9 cellular contexts compared by ENCODE assay signal in the genomic region with DNA sequence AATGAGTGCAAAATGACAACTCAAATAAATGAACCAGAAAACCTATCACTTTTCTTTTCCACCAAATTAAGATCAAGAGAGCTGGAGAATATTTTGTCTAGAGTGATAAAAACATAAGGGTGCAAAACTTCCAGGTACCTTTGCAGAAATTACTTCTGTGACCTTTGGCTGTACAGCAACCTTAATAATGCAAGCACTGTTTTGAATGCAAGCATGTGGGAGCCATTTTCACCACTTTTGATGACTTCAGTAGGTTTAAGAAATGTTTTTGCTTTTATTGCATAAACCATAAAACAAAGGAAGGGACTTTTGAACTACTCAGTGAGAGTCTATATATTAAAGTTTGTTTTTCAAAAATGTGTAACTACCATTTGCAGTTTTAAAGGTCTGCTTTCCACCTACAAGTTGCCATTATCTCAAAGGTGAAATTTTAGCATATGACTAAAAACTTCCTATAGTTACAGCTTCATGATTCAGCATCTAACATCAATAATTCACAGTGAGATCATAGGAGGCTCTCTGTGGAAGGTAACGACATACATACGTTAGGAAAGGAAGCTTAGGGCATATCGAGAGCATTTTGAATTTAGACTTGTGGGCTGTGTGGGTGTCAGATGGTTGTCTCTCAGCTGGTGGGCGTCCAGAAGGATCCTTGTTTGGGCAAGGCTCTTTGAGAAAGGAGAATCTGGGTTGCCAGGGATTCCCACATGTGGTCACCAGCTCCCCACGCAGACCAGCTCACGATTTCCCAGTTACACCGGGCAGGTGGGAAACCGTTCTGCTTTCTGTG. TPM values are rescaled to one million over a fixed set of nuclear protein-coding genes. Genes with fewer than 3 reads are reported as not detected.
DNase-seq lines count a peak whose midpoint lies in the region; ATAC-seq and TF ChIP-seq lines count a peak whose summit lies in the region.
"Had no signal": no experiment of that assay in that cellular context is flagged by ENCODE, and none has a peak within 500 bp of the region (broad histone marks: within the 10 kb centered on the region; RNA-seq: fewer than 3 reads in every experiment).

No MANE protein-coding gene starts in this region.

- no peak overlapping the region for H3K27ac ChIP-seq in CD4-positive, alpha-beta T cell (ENCODE audit: low read depth, low read length)
- H3K27ac ChIP-seq: HL-60 had no signal

- H3K27me3 ChIP-seq in CD4-positive, alpha-beta T cell (ENCODE audit: control insufficient read depth, insufficient read depth, low read length), result no peaks in the 10 kb centered on the region
- H3K27me3 ChIP-seq in MG63, result no peaks in the 10 kb centered on the region

- H3K36me3 ChIP-seq in MG63, result peaks cover 34% of the 10 kb centered on the region

- no peak for ATAC-seq in CD4-positive, alpha-beta T cell (ENCODE audit: poor library complexity)
- ATAC-seq in HG03442 (IDR thresholded peaks at IDR 0.05; ENCODE audit: unreplicated experiment), result no peak

- CTCF ChIA-PET in CD4-positive, alpha-beta T cell (lab: Charles Lee), result interaction anchor here (1.1 to 1.8 kb wide), 3 partner anchors 8 to 122 kb away, joined by 3 to 5 read pairs (median 3); no protein-coding TSS in a partner anchor

- peaks cover 16% of the 10 kb centered on the region for H3K36me3 Mint-ChIP-seq in CD4-positive, alpha-beta T cell (ENCODE audit: low read depth)
- peaks cover 19% of the 10 kb centered on the region for H3K36me3 Mint-ChIP-seq in activated naive CD4-positive, alpha-beta T cell treated with anti-CD3 and anti-CD28 coated beads, Interleukin-2, amount 50 U/mL, for 24 hours

- POLR2A ChIA-PET in CD4-positive, alpha-beta T cell (lab: Charles Lee), result interaction anchor here (0.8 to 3.7 kb wide), 11 partner anchors 10 to 1352 kb away, joined by 3 to 74 read pairs (median 9); partner anchors contain the start of genes DNAI4, MIER1, SERBP1 and SLC35D1

- TF ChIP-seq CTCF in CD4-positive, alpha-beta T cell (IDR thresholded peaks at IDR 0.05), result no peak

- peak overlapping the region; percentile 98 for H3K4me3 Mint-ChIP-seq in CD4-positive, alpha-beta T cell
- H3K4me3 Mint-ChIP-seq in activated naive CD4-positive, alpha-beta T cell treated with anti-CD3 and anti-CD28 coated beads, Interleukin-2, amount 50 U/mL, for 24 hours, result peak overlapping the region; percentile 98

- H3K4me1 Mint-ChIP-seq in CD4-positive, alpha-beta T cell (ENCODE audit: low read depth), result peaks cover 28% of the 10 kb centered on the region
- H3K4me1 Mint-ChIP-seq in activated naive CD4-positive, alpha-beta T cell treated with anti-CD3 and anti-CD28 coated beads, Interleukin-2, amount 50 U/mL, for 24 hours, result peaks cover 56% of the 10 kb centered on the region

- H3K27me3 Mint-ChIP-seq in CD4-positive, alpha-beta T cell, result no peaks in the 10 kb centered on the region
- H3K27me3 Mint-ChIP-seq in activated naive CD4-positive, alpha-beta T cell treated with anti-CD3 and anti-CD28 coated beads, Interleukin-2, amount 50 U/mL, for 24 hours, result no peaks in the 10 kb centered on the region

- H3K9me3 Mint-ChIP-seq in CD4-positive, alpha-beta T cell, result no peaks in the 10 kb centered on the region
- H3K9me3 Mint-ChIP-seq in activated naive CD4-positive, alpha-beta T cell treated with anti-CD3 and anti-CD28 coated beads, Interleukin-2, amount 50 U/mL, for 24 hours, result no peaks in the 10 kb centered on the region

- peak overlapping the region; percentile 92 for H3K4me3 ChIP-seq in MG63

- no peaks in the 10 kb centered on the region for H3K9me3 ChIP-seq in CD4-positive, alpha-beta T cell (ENCODE audit: control insufficient read depth, low read length)
- no peaks in the 10 kb centered on the region for H3K9me3 ChIP-seq in MG63

- H3K27ac Mint-ChIP-seq in CD4-positive, alpha-beta T cell, result peak overlapping the region; percentile 89
- H3K27ac Mint-ChIP-seq in activated naive CD4-positive, alpha-beta T cell treated with anti-CD3 and anti-CD28 coated beads, Interleukin-2, amount 50 U/mL, for 24 hours, result peak overlapping the region; percentile 98

- intact Hi-C loops in CD4-positive, alpha-beta T cell (cut with DNase I, micrococcal nuclease), result loop anchor here in 1 of 2 experiments (2.0 to 10.0 kb wide), 3 partner anchors 253 to 1339 kb away; partner anchors contain the start of gene SERBP1

- no peak for DNase-seq in CD4-positive, alpha-beta T cell
- DNase-seq in MG63, result peak; percentile 43
- peak; percentile 54 for DNase-seq in kidney glomerular epithelial cell (lab: John Stamatoyannopoulos, UW)
- DNase-seq in stimulated activated CD4-positive, alpha-beta T cell treated with anti-CD3 and anti-CD28 coated beads, TNF-alpha, amount 100 ng/mL, for 4 hours (ENCODE audit: low read depth in 3 of 3), result peak; percentile 31 to 38 (median 38)
- DNase-seq in NCI-H1105 treated with DMSO at 0.1 percent for 48 hours (lab: John Stamatoyannopoulos, UW), result no peak
- DNase-seq in cortex of kidney (lab: John Stamatoyannopoulos, UW), result no peak

RNA-seq across cellular contexts. Expression of gene GADD45A, which starts 1.1 kb away (rescaled TPM):
- 100 to 1,000 TPM; 136 to 140 TPM for total RNA-seq in CD4-positive, alpha-beta T cell
- total RNA-seq in MG63 (2014; rRNA removed; shearing (Covaris generic); ENCODE audit: low replicate concordance), result 16.5 and 20.5 TPM in 2 replicates

Comparison
In these comparisons a context has a peak if more than half of its experiments do, and no peak if none do; other contexts are left out.
1. DNase-seq: peak in MG63 (single experiment), kidney glomerular epithelial cell (single experiment) and stimulated activated CD4-positive, alpha-beta T cell treated with anti-CD3 and anti-CD28 coated beads, TNF-alpha, amount 100 ng/mL, for 4 hours (3 of 3); none in CD4-positive, alpha-beta T cell (0 of 10), NCI-H1105 treated with DMSO at 0.1 percent for 48 hours (single experiment) and cortex of kidney (single experiment).